8 cellular contexts compared by ENCODE assay signal in the genomic region with DNA sequence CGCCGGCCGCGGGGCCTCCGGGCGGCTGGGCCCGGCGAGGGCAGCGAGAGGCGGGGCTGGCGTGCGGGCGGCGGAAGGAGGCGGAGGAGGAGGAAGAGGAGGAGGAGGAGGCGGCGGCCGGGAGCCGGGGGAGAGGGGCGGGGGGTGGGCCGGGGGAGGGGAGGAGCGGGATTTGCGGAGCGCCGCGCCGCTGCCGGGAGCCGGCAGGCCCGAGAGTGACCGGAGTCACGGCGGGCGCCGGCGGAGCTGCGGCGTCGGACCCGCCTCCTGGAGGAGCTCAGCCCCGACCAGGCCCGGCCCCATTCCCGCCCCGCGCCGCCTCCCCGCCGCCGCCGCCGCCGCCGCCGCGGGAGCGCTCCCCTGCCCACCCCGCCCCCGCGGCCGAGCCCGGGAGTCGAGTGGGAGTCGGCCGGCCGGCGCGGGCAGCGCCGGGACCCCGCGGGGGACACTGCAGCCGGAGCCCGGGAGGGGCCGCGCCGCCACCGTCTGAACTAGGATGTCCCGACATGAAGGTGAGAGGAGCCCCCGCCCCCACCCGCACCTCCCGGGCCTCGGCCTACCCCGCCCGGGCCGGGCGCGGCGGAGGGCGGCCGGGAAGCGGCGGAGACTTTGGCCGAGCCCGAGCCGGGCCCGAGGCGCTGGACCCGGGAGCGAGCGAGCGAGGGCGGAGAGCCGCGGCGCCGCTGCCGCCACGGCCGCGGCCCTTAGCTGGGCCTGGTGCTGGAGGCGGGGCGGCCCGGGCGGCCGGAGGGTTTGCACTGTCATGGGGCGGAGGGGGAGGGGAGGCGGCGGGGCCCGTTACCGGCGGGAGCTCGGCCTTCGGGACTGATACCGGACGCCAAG. TPM values are rescaled to one million over a fixed set of nuclear protein-coding genes. Genes with fewer than 3 reads are reported as not detected.
DNase-seq lines count a peak whose midpoint lies in the region; ATAC-seq and TF ChIP-seq lines count a peak whose summit lies in the region.

TSS of gene KCMF1 (plus strand) at position 206 of the 843 bp plus-strand sequence. CDS start at position 497, 291 bp downstream.

- H3K36me3 Mint-ChIP-seq in mesothelial cell of epicardium, result peaks cover 8% of the 10 kb centered on the region

- ATAC-seq in GM18868 (IDR thresholded peaks at IDR 0.05; ENCODE audit: unreplicated experiment) (peak; percentile 51), HG03103 (IDR thresholded peaks at IDR 0.05; ENCODE audit: low read depth, unreplicated experiment) (peak; percentile 43)

- H3K27me3 ChIP-seq in NT2/D1 (ENCODE audit: insufficient read depth, insufficient read length), result no peaks in the 10 kb centered on the region

- peak; percentile 56 for DNase-seq in AG09319 (ENCODE audit: extremely low read depth, low read depth)
- no peak for DNase-seq in NT2/D1 (ENCODE audit: low read depth, low spot score)
- peak; percentile 83 for DNase-seq in activated CD8-positive, alpha-beta memory T cell treated with anti-CD3 and anti-CD28 coated beads, Interleukin-2, amount 50 U/mL, for 48 hours
- peak; percentile 54 to 72 for DNase-seq in mesothelial cell of epicardium (ENCODE audit: low spot score in 2 of 2, unreplicated experiment in 2 of 2)
- peak; percentile 55 to 62 for DNase-seq in stimulated activated CD8-positive, alpha-beta memory T cell treated with anti-CD3 and anti-CD28 coated beads, Interleukin-15, amount 100 ng/mL, for 4 hours (ENCODE audit: low read depth in 2 of 2)

- peaks cover 43% of the 10 kb centered on the region for H3K4me1 Mint-ChIP-seq in mesothelial cell of epicardium

- in situ Hi-C loops in endometrial microvascular endothelial cells (cut with HindIII; ENCODE audit: inconsistent ontology term, low pct_unique_long_range_greater_than_20kb, low sequenced_read_pairs), result no loop called here

- peak within 1 kb of the TSS; percentile 84 for H3K4me3 Mint-ChIP-seq in mesothelial cell of epicardium

- peak within 1 kb of the TSS; percentile 99 for H3K27ac Mint-ChIP-seq in mesothelial cell of epicardium

- H3K9ac ChIP-seq in NT2/D1 (ENCODE audit: insufficient read length, low read depth), result peak within 1 kb of the TSS; percentile 93

- H3K9me3 Mint-ChIP-seq in mesothelial cell of epicardium, result no peaks in the 10 kb centered on the region

- no peaks in the 10 kb centered on the region for H3K27me3 Mint-ChIP-seq in mesothelial cell of epicardium (ENCODE audit: low read depth)

- TF ChIP-seq CTCF in AG09319 (IDR thresholded peaks at IDR 0.05; ENCODE audit: low read depth, low read length), result no peak
- TF ChIP-seq CTCF in mesothelial cell of epicardium (IDR thresholded peaks at IDR 0.05; ENCODE audit: unreplicated experiment), result no peak

- H3K4me3 ChIP-seq in NT2/D1 (ENCODE audit: insufficient read length, low read depth), result peak within 1 kb of the TSS; percentile 69

- H3K4me1 ChIP-seq in NT2/D1 (ENCODE audit: insufficient read depth, insufficient read length), result no peaks in the 10 kb centered on the region

- no peaks in the 10 kb centered on the region for H3K9me3 ChIP-seq in NT2/D1 (ENCODE audit: insufficient read depth, low read length)

- H3K36me3 ChIP-seq in NT2/D1 (ENCODE audit: insufficient read depth, insufficient read length, low read length), result peaks cover 19% of the 10 kb centered on the region

RNA-seq across cellular contexts. Expression of gene KCMF1, which starts in this region (rescaled TPM):
- total RNA-seq in endometrial microvascular endothelial cells (ENCODE audit: inconsistent ontology term) (68.7 TPM), mesothelial cell of epicardium (62.2 to 63.9 TPM (median 63.5 TPM) in 3 replicates)
